In genomic region chr16:4371481-4372314, GRCh38 we compare ENCODE assay signal across 8 cellular contexts. TPM values are rescaled to one million over a fixed set of nuclear protein-coding genes. Genes with fewer than 3 reads are reported as not detected.
DNase-seq lines count a peak whose midpoint lies in the region; ATAC-seq and TF ChIP-seq lines count a peak whose summit lies in the region.

Gene VASN (plus strand): TSS chr16:4371848. CDS start chr16:4380878, 9,030 bp downstream.

- POLR2A ChIA-PET in Caco-2 (lab: Charles Lee), result no interaction called here
- POLR2A ChIA-PET in HEK293T (lab: Yijun Ruan, JAX), result no interaction called here
- POLR2A ChIA-PET in activated naive CD8-positive, alpha-beta T cell treated with anti-CD3 and anti-CD28 coated beads, Interleukin-2, amount 10 ng/mL, durations not matched to agents 7 days and 5 days (lab: Charles Lee), result interaction anchor here (0.6 to 0.7 kb wide), 2 partner anchors 19 to 99 kb away, joined by 3 read pairs; partner anchors contain the start of gene TFAP4

- no peaks in the 10 kb centered on the region for H3K9me3 ChIP-seq in Caco-2
- H3K9me3 ChIP-seq in SU-DHL-6 (ENCODE audit: insufficient read depth, low read length), result no peaks in the 10 kb centered on the region
- no peaks in the 10 kb centered on the region for H3K9me3 ChIP-seq in parathyroid adenoma (ENCODE audit: control insufficient read depth, low read length)
- no peaks in the 10 kb centered on the region for H3K9me3 ChIP-seq in thyroid gland

- H3K27ac ChIP-seq in SU-DHL-6 (ENCODE audit: low read depth, low read length), result no peak within 1 kb of the TSS
- H3K27ac ChIP-seq in parathyroid adenoma, result peak within 1 kb of the TSS; percentile 34
- peak within 1 kb of the TSS; percentile 93 to 99 (median 98) for H3K27ac ChIP-seq in thyroid gland

- peak; percentile 73 to 98 for TF ChIP-seq POLR2A in thyroid gland (IDR thresholded peaks at IDR 0.05)

- no peaks in the 10 kb centered on the region for H3K9me3 Mint-ChIP-seq in Caco-2 (ENCODE audit: unreplicated experiment)
- no peaks in the 10 kb centered on the region for H3K9me3 Mint-ChIP-seq in activated naive CD8-positive, alpha-beta T cell treated with anti-CD3 and anti-CD28 coated beads, Interleukin-2, amount 10 ng/mL, durations not matched to agents 7 days and 5 days

- no peaks in the 10 kb centered on the region for H3F3A ChIP-seq in SU-DHL-6 (ENCODE audit: insufficient read depth)

- DNase-seq in Caco-2 (peak; percentile 72 to 86), HEK293T (ENCODE audit: extremely low spot score) (peak; percentile 96), cardiac septum (ENCODE audit: low spot score) (peak; percentile 90), thyroid gland (peak; percentile 81 to 84), NCI-H748 treated with DMSO at 0.1 percent for 48 hours (lab: John Stamatoyannopoulos, UW) (no peak)
- peak; percentile 78 for DNase-seq in activated naive CD8-positive, alpha-beta T cell treated with anti-CD3 and anti-CD28 coated beads, Interleukin-2, amount 10 ng/mL, durations not matched to agents 7 days and 5 days

- CTCF ChIA-PET in Caco-2 (lab: Charles Lee) (no interaction called here), HEK293T (lab: Yijun Ruan, JAX) (no interaction called here)

- H3K36me3 ChIP-seq in Caco-2 (ENCODE audit: control insufficient read depth, insufficient read depth, low read length), result no peaks in the 10 kb centered on the region; the same call in 1 of the 2 replicates
- H3K36me3 ChIP-seq in SU-DHL-6 (ENCODE audit: low read length), result no peaks in the 10 kb centered on the region
- H3K36me3 ChIP-seq in parathyroid adenoma (ENCODE audit: control insufficient read depth, insufficient read depth, low read length), result no peaks in the 10 kb centered on the region
- no peaks in the 10 kb centered on the region for H3K36me3 ChIP-seq in thyroid gland

- TF ChIP-seq CTCF in Caco-2 (IDR thresholded peaks at IDR 0.05; ENCODE audit: insufficient read depth in 1 of 2, low read depth in 1 of 2, low read length in 1 of 2, severe bottlenecking in 1 of 2, unreplicated experiment in 1 of 2) (no peak), SU-DHL-6 (IDR thresholded peaks at IDR 0.05; ENCODE audit: insufficient read depth, low read length, poor library complexity, severe bottlenecking) (no peak), parathyroid adenoma (IDR thresholded peaks at IDR 0.05) (no peak), thyroid gland (IDR thresholded peaks at IDR 0.05) (no peak)

- no peak within 1 kb of the TSS for H3K27ac Mint-ChIP-seq in Caco-2 (ENCODE audit: unreplicated experiment)
- H3K27ac Mint-ChIP-seq in activated naive CD8-positive, alpha-beta T cell treated with anti-CD3 and anti-CD28 coated beads, Interleukin-2, amount 10 ng/mL, durations not matched to agents 7 days and 5 days, result no peak within 1 kb of the TSS

- H3K27me3 ChIP-seq in Caco-2 (replicated peaks; ENCODE audit: control insufficient read depth, insufficient read depth, low read length) (no peaks in the 10 kb centered on the region), SU-DHL-6 (ENCODE audit: low read length) (no peaks in the 10 kb centered on the region), parathyroid adenoma (ENCODE audit: control insufficient read depth, insufficient read depth, low read length) (no peaks in the 10 kb centered on the region), thyroid gland (no peaks in the 10 kb centered on the region)

- no peaks in the 10 kb centered on the region for H3K36me3 Mint-ChIP-seq in Caco-2 (ENCODE audit: insufficient read depth, unreplicated experiment)
- peaks cover 1% of the 10 kb centered on the region for H3K36me3 Mint-ChIP-seq in activated naive CD8-positive, alpha-beta T cell treated with anti-CD3 and anti-CD28 coated beads, Interleukin-2, amount 10 ng/mL, durations not matched to agents 7 days and 5 days

- ATAC-seq in activated naive CD8-positive, alpha-beta T cell treated with anti-CD3 and anti-CD28 coated beads, Interleukin-2, amount 10 ng/mL, durations not matched to agents 7 days and 5 days (ENCODE audit: low read depth), result peak; percentile 72

- H4K20me1 ChIP-seq in SU-DHL-6 (ENCODE audit: low read depth, low read length), result peaks cover 3% of the 10 kb centered on the region; the same call in 1 of the 2 replicates

- H3K27me3 Mint-ChIP-seq in Caco-2 (ENCODE audit: insufficient read depth, unreplicated experiment), result no peaks in the 10 kb centered on the region
- H3K27me3 Mint-ChIP-seq in activated naive CD8-positive, alpha-beta T cell treated with anti-CD3 and anti-CD28 coated beads, Interleukin-2, amount 10 ng/mL, durations not matched to agents 7 days and 5 days, result no peaks in the 10 kb centered on the region

- H3K9me2 ChIP-seq in SU-DHL-6 (replicated peaks; ENCODE audit: insufficient read depth, low read length), result no peaks in the 10 kb centered on the region

- H3K4me3 ChIP-seq in Caco-2 (ENCODE audit: low read depth, low read length), result peak within 1 kb of the TSS; percentile 54
- H3K4me3 ChIP-seq in SU-DHL-6 (ENCODE audit: insufficient read depth, low read length, poor library complexity, severe bottlenecking), result no peak within 1 kb of the TSS
- peak within 1 kb of the TSS; percentile 17 for H3K4me3 ChIP-seq in parathyroid adenoma (ENCODE audit: low read depth, low read length)
- H3K4me3 ChIP-seq in thyroid gland (replicated peaks in 1 of 3), result peak within 1 kb of the TSS; percentile 42 to 61 (median 55)

- BruUV-seq in Caco-2 (replicated peaks; lab: Mats Ljungman, UMichigan), result TSS peak; percentile 71

- H2AFZ ChIP-seq in SU-DHL-6 (ENCODE audit: low read depth, low read length, severe bottlenecking), result no peak within 1 kb of the TSS
- H2AFZ ChIP-seq in parathyroid adenoma, result peak within 1 kb of the TSS; percentile 74

- H3K4me1 ChIP-seq in Caco-2, result peaks cover 37% of the 10 kb centered on the region
- peaks cover 27% of the 10 kb centered on the region for H3K4me1 ChIP-seq in parathyroid adenoma
- peaks cover 63 to 77% of the 10 kb centered on the region in 2 donors for H3K4me1 ChIP-seq in thyroid gland

- H3K4me3 Mint-ChIP-seq in Caco-2 (ENCODE audit: unreplicated experiment), result peak within 1 kb of the TSS; percentile 69
- peak within 1 kb of the TSS; percentile 67 for H3K4me3 Mint-ChIP-seq in activated naive CD8-positive, alpha-beta T cell treated with anti-CD3 and anti-CD28 coated beads, Interleukin-2, amount 10 ng/mL, durations not matched to agents 7 days and 5 days

- H3K4me1 Mint-ChIP-seq in Caco-2 (ENCODE audit: low read depth, unreplicated experiment), result no peaks in the 10 kb centered on the region
- H3K4me1 Mint-ChIP-seq in activated naive CD8-positive, alpha-beta T cell treated with anti-CD3 and anti-CD28 coated beads, Interleukin-2, amount 10 ng/mL, durations not matched to agents 7 days and 5 days, result peaks cover 2% of the 10 kb centered on the region

- intact Hi-C loops in Caco-2 (cut with micrococcal nuclease; ENCODE audit: unreplicated experiment), result no loop called here
- intact Hi-C loops in cardiac septum (cut with DNase I), result no loop called here
- intact Hi-C loops in thyroid gland (cut with DNase I), result no loop called here

- H3K9ac ChIP-seq in SU-DHL-6 (ENCODE audit: low read length) (peak within 1 kb of the TSS; percentile 11; the same call in 1 of the 2 replicates), parathyroid adenoma (no peak within 1 kb of the TSS)

- H3K79me2 ChIP-seq in SU-DHL-6 (ENCODE audit: insufficient read depth, low read length) (no peaks in the 10 kb centered on the region), parathyroid adenoma (peaks cover 12% of the 10 kb centered on the region)

- H3K4me2 ChIP-seq in SU-DHL-6 (ENCODE audit: low read depth, low read length, poor library complexity, severe bottlenecking), result peak within 1 kb of the TSS; percentile 32
- H3K4me2 ChIP-seq in parathyroid adenoma (ENCODE audit: low read length), result peak within 1 kb of the TSS; percentile 59

- 1 to 15% methylated on average over 8 to 15 of the region's 86 CpGs for WGBS in thyroid gland, 2 donors

TF ChIP-seq in HEK293T, 16 proteins besides CTCF, POLR2A, EP300 and RAD21:
- TF ChIP-seq ARNT (IDR thresholded peaks at IDR 0.05) (no peak), ELF4 (IDR thresholded peaks at IDR 0.05) (no peak), CTBP1 (IDR thresholded peaks at IDR 0.05; ENCODE audit: borderline replicate concordance) (no peak), FOXA1 (IDR thresholded peaks at IDR 0.05) (no peak), FOXK2 (IDR thresholded peaks at IDR 0.05) (no peak)

RNA-seq across cellular contexts. Expression of gene VASN, which starts in this region (rescaled TPM):
- 2.7 and 2.8 TPM in 2 replicates for total RNA-seq in Caco-2 (2022)
- under 1 TPM; 0.11 to 0.20 TPM for total RNA-seq in activated naive CD8-positive, alpha-beta T cell treated with anti-CD3 and anti-CD28 coated beads, Interleukin-2, amount 10 ng/mL, durations not matched to agents 7 days and 5 days
- total RNA-seq in cardiac septum, result 6.3 TPM
- total RNA-seq in thyroid gland, result 10 to 100 TPM; 21.9 to 47.0 (median 28.8) TPM

Comparison
In these comparisons a context has a peak if more than half of its experiments do, and no peak if none do; other contexts are left out.
1. Peak in DNase-seq and ATAC-seq in activated naive CD8-positive, alpha-beta T cell treated with anti-CD3 and anti-CD28 coated beads, Interleukin-2, amount 10 ng/mL, durations not matched to agents 7 days and 5 days; RNA of the gene not detected or under 1 TPM.